In genomic region chr1:43258370-43258769, GRCh38 we compare ENCODE assay signal across 30 cellular contexts. TPM values are rescaled to one million over a fixed set of nuclear protein-coding genes. Genes with fewer than 3 reads are reported as not detected.
"Had no signal": no experiment of that assay in that cellular context is flagged by ENCODE, and none has a peak within 500 bp of the region (broad histone marks: within the 10 kb centered on the region; RNA-seq: fewer than 3 reads in every experiment).

No MANE protein-coding gene starts in this region.

- FAIRE-seq: astrocyte had no signal

- H3K27me3 ChIP-seq: adrenal gland, body of pancreas, breast epithelium had no signal

- ATAC-seq: activated CD8-positive, alpha-beta T cell treated with anti-CD3 and anti-CD28 coated beads for 36 hours; activated naive CD4-positive, alpha-beta T cell treated with anti-CD3 and anti-CD28 coated beads, Interleukin-2, amount 50 U/mL, for 72 hours; activated T-cell treated with anti-CD3 and anti-CD28 coated beads, Interleukin-2, amount 50 U/mL, for 72 hours; activated T-helper 17 cell treated with anti-CD3 and anti-CD28 coated beads, Interleukin-2, amount 50 U/mL, for 72 hours; body of pancreas; Panc1 had no signal

- H3K4me3 ChIP-seq: adrenal gland, body of pancreas, breast epithelium, SJCRH30, SK-N-MC had no signal

- DNase-seq: activated CD4-positive, alpha-beta T cell treated with anti-CD3 and anti-CD28 coated beads, Interleukin-2, amount 10 ng/mL, durations not matched to agents 24 days and 14 days; activated CD4-positive, alpha-beta T cell treated with anti-CD3 and anti-CD28 coated beads, Interleukin-2, amount 50 U/mL, for 4 hours; activated CD8-positive, alpha-beta T cell treated with anti-CD3 and anti-CD28 coated beads for 36 hours; activated gamma-delta T cell treated with Interleukin-2 at 50 U/mL for 16 hours; activated naive CD4-positive, alpha-beta T cell treated with anti-CD3 and anti-CD28 coated beads for 36 hours; activated T-cell treated with anti-CD3 and anti-CD28 coated beads, Interleukin-2, amount 50 U/mL, for 1 hour; activated T-cell treated with anti-CD3 and anti-CD28 coated beads, Interleukin-2, amount 50 U/mL, for 72 hours; body of pancreas; NCI-H1092 treated with DMSO at 0.1 percent for 48 hours; NCI-H1417; NCI-H1930; NCI-H2081 treated with DMSO at 0.1 percent for 48 hours; NCI-H345; NCI-H524 treated with DMSO at 0.1 percent for 48 hours; SHP77; SJCRH30; T1000 had no signal

- H3K36me3 ChIP-seq: adrenal gland, breast epithelium, SJCRH30 had no signal

- H3K9me3 ChIP-seq: adrenal gland, body of pancreas, breast epithelium had no signal

- H3K4me1 ChIP-seq: adrenal gland, breast epithelium, SJCRH30 had no signal

- H3K27ac ChIP-seq: adrenal gland, breast epithelium, SJCRH30, SK-N-MC had no signal

RNA-seq across cellular contexts. Expression of gene TMEM125, which starts 11.4 kb away (rescaled TPM):
- total RNA-seq: activated CD4-positive, alpha-beta T cell treated with anti-CD3 and anti-CD28 coated beads, Interleukin-2, amount 10 ng/mL, durations not matched to agents 24 days and 14 days; activated CD8-positive, alpha-beta memory T cell treated with anti-CD3 and anti-CD28 coated beads for 36 hours; activated T-cell treated with anti-CD3 and anti-CD28 coated beads, Interleukin-2, amount 50 U/mL, for 72 hours; activated T-helper 17 cell treated with anti-CD3 and anti-CD28 coated beads, Interleukin-2, amount 50 U/mL, for 72 hours; M059J; NCI-H460; RPMI7951; SJCRH30; T-helper 1 cell treated with Interleukin-12 subunit alpha and Interleukin-12 subunit beta and Interleukin-4 antibody, amounts not matched to agents 30 ng/mL and 1 ng/mL, for 36 hours; T-helper 2 cell treated with Interferon-gamma antibody and Interleukin-4, amounts not matched to agents 100 ng/mL and 5 ng/mL, for 36 hours had no signal

RNA-seq across cellular contexts. Expression of gene C1orf210, which starts 27.0 kb away (rescaled TPM):
- total RNA-seq: activated CD4-positive, alpha-beta T cell treated with anti-CD3 and anti-CD28 coated beads, Interleukin-2, amount 10 ng/mL, durations not matched to agents 24 days and 14 days; activated CD8-positive, alpha-beta memory T cell treated with anti-CD3 and anti-CD28 coated beads for 36 hours; activated CD8-positive, alpha-beta T cell treated with anti-CD3 and anti-CD28 coated beads for 36 hours; activated naive CD4-positive, alpha-beta T cell treated with anti-CD3 and anti-CD28 coated beads for 36 hours; activated naive CD4-positive, alpha-beta T cell treated with anti-CD3 and anti-CD28 coated beads, Interleukin-2, amount 50 U/mL, for 72 hours; activated T-helper 17 cell treated with anti-CD3 and anti-CD28 coated beads, Interleukin-2, amount 50 U/mL, for 72 hours; adrenal gland; M059J; RPMI7951; SJCRH30; T-helper 1 cell treated with Interleukin-12 subunit alpha and Interleukin-12 subunit beta and Interleukin-4 antibody, amounts not matched to agents 30 ng/mL and 1 ng/mL, for 36 hours; T-helper 2 cell treated with Interferon-gamma antibody and Interleukin-4, amounts not matched to agents 100 ng/mL and 5 ng/mL, for 36 hours had no signal
- polyA plus RNA-seq: adrenal gland had no signal

RNA-seq across cellular contexts. Expression of gene TIE1, which starts 42.4 kb away (rescaled TPM):
- total RNA-seq: activated naive CD4-positive, alpha-beta T cell treated with anti-CD3 and anti-CD28 coated beads for 36 hours; NCI-H460 had no signal
